In genomic region chr12:59372971-59373370, GRCh38 we compare ENCODE assay signal across 10 cellular contexts.
DNase-seq lines count a peak whose midpoint lies in the region; ATAC-seq and TF ChIP-seq lines count a peak whose summit lies in the region.
"Had no signal": no experiment of that assay in that cellular context is flagged by ENCODE, and none has a peak within 500 bp of the region (broad histone marks: within the 10 kb centered on the region; RNA-seq: fewer than 3 reads in every experiment).

No MANE protein-coding gene starts in this region.

- no peak overlapping the region for H3K4me3 ChIP-seq in fibroblast of the aortic adventitia (ENCODE audit: low read depth, low read length)

- peak; percentile 57 for ATAC-seq in GM18867 (IDR thresholded peaks at IDR 0.05; ENCODE audit: unreplicated experiment)
- no peak for ATAC-seq in activated T-cell treated with anti-CD3 and anti-CD28 coated beads, Interleukin-2, amount 50 U/mL, for 4 hours
- no peak for ATAC-seq in GM18861 (IDR thresholded peaks at IDR 0.05; ENCODE audit: unreplicated experiment)

- no peak overlapping the region for H3K27ac ChIP-seq in 22Rv1

- DNase-seq in NCI-H69 (lab: John Stamatoyannopoulos, UW): peak; percentile 11
- DNase-seq in fibroblast of the aortic adventitia (ENCODE audit: low read depth): peak; percentile 26
- no peak for DNase-seq in epidermal melanocyte (ENCODE audit: insufficient read length, low spot score)
- no peak for DNase-seq in activated T-cell treated with anti-CD3 and anti-CD28 coated beads, Interleukin-2, amount 50 U/mL, for 4 hours
- no peak for DNase-seq in NCI-H1694 treated with DMSO at 0.1 percent for 48 hours (lab: John Stamatoyannopoulos, UW)
- DNase-seq: erythroblast; stimulated activated CD4-positive, alpha-beta T cell treated with anti-CD3 and anti-CD28 coated beads, Interleukin-12 subunit alpha, Interleukin-12 subunit beta, amount 100 ng/mL, for 4 hours had no signal

- peak; percentile 67 for TF ChIP-seq CTCF in 22Rv1 (IDR thresholded peaks at IDR 0.05)
- TF ChIP-seq CTCF in fibroblast of the aortic adventitia (IDR thresholded peaks at IDR 0.05; ENCODE audit: insufficient read depth, low read length): peak; percentile 51

- no peaks in the 10 kb centered on the region for H3K4me1 Mint-ChIP-seq in activated T-cell treated with anti-CD3 and anti-CD28 coated beads, Interleukin-2, amount 50 U/mL, for 4 hours (ENCODE audit: low read depth)

- peaks cover 6% of the 10 kb centered on the region for H3K27me3 Mint-ChIP-seq in activated T-cell treated with anti-CD3 and anti-CD28 coated beads, Interleukin-2, amount 50 U/mL, for 4 hours (ENCODE audit: low read depth)

- H3K4me3 Mint-ChIP-seq in activated T-cell treated with anti-CD3 and anti-CD28 coated beads, Interleukin-2, amount 50 U/mL, for 4 hours: no peak overlapping the region

- no peaks in the 10 kb centered on the region for H3K9me3 Mint-ChIP-seq in activated T-cell treated with anti-CD3 and anti-CD28 coated beads, Interleukin-2, amount 50 U/mL, for 4 hours

- no peaks in the 10 kb centered on the region for H3K36me3 Mint-ChIP-seq in activated T-cell treated with anti-CD3 and anti-CD28 coated beads, Interleukin-2, amount 50 U/mL, for 4 hours (ENCODE audit: insufficient read depth)

Comparison
In these comparisons a context has a peak if more than half of its experiments do, and no peak if none do; other contexts are left out.
1. DNase-seq: peak in NCI-H69 (single experiment) and fibroblast of the aortic adventitia (single experiment); none in epidermal melanocyte (single experiment), activated T-cell treated with anti-CD3 and anti-CD28 coated beads, Interleukin-2, amount 50 U/mL, for 4 hours (single experiment) and NCI-H1694 treated with DMSO at 0.1 percent for 48 hours (single experiment).